In the genomic region with DNA sequence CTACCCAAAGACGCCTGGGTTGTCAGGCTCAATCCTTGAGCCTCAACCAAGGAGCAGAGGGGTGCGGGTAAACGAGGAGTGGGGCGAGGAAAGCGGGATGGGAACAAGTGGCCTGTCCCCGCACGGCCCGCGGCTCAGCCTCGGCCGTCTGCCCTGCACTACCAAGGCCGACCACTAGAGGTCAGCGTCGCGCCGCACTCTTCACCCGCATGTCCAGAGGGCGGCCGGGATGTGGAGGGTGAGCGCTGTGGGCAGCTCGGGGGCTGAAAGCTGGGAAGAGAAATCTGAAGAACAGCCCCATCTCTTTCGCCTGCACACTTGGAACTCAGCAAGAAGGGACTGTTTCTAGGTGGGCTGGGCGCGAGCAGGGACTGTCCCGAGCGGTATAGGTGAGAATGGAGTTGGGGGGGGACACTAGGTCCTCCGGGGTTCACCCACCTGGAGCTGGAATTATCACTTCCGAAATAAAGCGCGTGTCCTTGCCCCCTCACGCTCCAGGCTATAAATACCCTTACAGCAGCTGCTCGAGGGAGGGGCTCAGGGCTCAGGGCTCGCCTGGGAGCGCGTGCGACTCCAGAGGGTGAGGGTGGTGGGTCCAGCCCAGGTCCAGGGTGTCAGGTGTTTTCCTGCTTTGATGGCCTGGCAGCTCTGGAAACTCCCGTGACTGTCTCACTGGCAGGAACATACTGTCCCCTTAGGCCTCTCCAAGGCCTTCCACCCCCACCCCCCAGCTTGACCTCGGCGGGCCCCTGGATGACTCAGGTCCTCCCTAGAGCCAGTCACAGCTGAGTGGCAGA, we compare ENCODE assay signal across 1 cellular context.
TF ChIP-seq lines count a peak whose summit lies in the region.

No MANE protein-coding gene starts in this region.

TF ChIP-seq in GM12878, 131 proteins besides CTCF, POLR2A, EP300 and RAD21 (continued from another document):
- TF ChIP-seq, protein P1, sequence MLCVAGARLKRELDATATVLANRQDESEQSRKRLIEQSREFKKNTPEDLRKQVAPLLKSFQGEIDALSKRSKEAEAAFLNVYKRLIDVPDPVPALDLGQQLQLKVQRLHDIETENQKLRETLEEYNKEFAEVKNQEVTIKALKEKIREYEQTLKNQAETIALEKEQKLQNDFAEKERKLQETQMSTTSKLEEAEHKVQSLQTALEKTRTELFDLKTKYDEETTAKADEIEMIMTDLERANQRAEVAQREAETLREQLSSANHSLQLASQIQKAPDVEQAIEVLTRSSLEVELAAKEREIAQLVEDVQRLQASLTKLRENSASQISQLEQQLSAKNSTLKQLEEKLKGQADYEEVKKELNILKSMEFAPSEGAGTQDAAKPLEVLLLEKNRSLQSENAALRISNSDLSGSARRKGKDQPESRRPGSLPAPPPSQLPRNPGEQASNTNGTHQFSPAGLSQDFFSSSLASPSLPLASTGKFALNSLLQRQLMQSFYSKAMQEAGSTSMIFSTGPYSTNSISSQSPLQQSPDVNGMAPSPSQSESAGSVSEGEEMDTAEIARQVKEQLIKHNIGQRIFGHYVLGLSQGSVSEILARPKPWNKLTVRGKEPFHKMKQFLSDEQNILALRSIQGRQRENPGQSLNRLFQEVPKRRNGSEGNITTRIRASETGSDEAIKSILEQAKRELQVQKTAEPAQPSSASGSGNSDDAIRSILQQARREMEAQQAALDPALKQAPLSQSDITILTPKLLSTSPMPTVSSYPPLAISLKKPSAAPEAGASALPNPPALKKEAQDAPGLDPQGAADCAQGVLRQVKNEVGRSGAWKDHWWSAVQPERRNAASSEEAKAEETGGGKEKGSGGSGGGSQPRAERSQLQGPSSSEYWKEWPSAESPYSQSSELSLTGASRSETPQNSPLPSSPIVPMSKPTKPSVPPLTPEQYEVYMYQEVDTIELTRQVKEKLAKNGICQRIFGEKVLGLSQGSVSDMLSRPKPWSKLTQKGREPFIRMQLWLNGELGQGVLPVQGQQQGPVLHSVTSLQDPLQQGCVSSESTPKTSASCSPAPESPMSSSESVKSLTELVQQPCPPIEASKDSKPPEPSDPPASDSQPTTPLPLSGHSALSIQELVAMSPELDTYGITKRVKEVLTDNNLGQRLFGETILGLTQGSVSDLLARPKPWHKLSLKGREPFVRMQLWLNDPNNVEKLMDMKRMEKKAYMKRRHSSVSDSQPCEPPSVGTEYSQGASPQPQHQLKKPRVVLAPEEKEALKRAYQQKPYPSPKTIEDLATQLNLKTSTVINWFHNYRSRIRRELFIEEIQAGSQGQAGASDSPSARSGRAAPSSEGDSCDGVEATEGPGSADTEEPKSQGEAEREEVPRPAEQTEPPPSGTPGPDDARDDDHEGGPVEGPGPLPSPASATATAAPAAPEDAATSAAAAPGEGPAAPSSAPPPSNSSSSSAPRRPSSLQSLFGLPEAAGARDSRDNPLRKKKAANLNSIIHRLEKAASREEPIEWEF (IDR thresholded peaks at IDR 0.05; ENCODE audit: insufficient replicate concordance, low read depth, low read length), result no peak
- no peak for TF ChIP-seq NFXL1 (IDR thresholded peaks at IDR 0.05; ENCODE audit: borderline replicate concordance)
- TF ChIP-seq, protein P2, sequence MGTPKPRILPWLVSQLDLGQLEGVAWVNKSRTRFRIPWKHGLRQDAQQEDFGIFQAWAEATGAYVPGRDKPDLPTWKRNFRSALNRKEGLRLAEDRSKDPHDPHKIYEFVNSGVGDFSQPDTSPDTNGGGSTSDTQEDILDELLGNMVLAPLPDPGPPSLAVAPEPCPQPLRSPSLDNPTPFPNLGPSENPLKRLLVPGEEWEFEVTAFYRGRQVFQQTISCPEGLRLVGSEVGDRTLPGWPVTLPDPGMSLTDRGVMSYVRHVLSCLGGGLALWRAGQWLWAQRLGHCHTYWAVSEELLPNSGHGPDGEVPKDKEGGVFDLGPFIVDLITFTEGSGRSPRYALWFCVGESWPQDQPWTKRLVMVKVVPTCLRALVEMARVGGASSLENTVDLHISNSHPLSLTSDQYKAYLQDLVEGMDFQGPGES (IDR thresholded peaks at IDR 0.05), result no peak
- TF ChIP-seq RFX5 (IDR thresholded peaks at IDR 0.05; ENCODE audit: low read depth, low read length), result no peak
- TF ChIP-seq PML (IDR thresholded peaks at IDR 0.05; ENCODE audit: low read length), result no peak
- TF ChIP-seq NFYA (IDR thresholded peaks at IDR 0.05; ENCODE audit: borderline replicate concordance, low read depth, low read length), result no peak
- no peak for TF ChIP-seq BCL11A (IDR thresholded peaks at IDR 0.05; ENCODE audit: low read depth, low read length)
- no peak for TF ChIP-seq SUPT20H (IDR thresholded peaks at IDR 0.05; ENCODE audit: borderline replicate concordance, control insufficient read depth, low read depth, low read length)
- 0 out of 2 replicates have a peak, but pooled peaks have one; percentile 19 for TF ChIP-seq STAT1 (conservative IDR thresholded peaks at IDR 0.05)
- TF ChIP-seq EGR1 (IDR thresholded peaks at IDR 0.05; ENCODE audit: borderline replicate concordance in 1 of 2, low read depth in 2 of 2, low read length in 2 of 2), result no peak
- 0 out of 4 replicates have a peak, but pooled peaks of 1 of the 2 experiments have one; percentile 40 for TF ChIP-seq BHLHE40 (IDR thresholded peaks at IDR 0.05; ENCODE audit: borderline replicate concordance in 1 of 2, low read depth in 2 of 2, low read length in 1 of 2)
- TF ChIP-seq SMC3 (IDR thresholded peaks at IDR 0.05; ENCODE audit: borderline replicate concordance, low read length), result peak; percentile 46; the same call in 1 of the 2 replicates
- no peak for TF ChIP-seq KLF5 (IDR thresholded peaks at IDR 0.05; ENCODE audit: partially characterized antibody)
- TF ChIP-seq ZNF622 (IDR thresholded peaks at IDR 0.05), result no peak
- TF ChIP-seq KAT2A (conservative IDR thresholded peaks at IDR 0.05; ENCODE audit: control insufficient read depth, low read depth, low read length), result no peak
- TF ChIP-seq, protein P3, sequence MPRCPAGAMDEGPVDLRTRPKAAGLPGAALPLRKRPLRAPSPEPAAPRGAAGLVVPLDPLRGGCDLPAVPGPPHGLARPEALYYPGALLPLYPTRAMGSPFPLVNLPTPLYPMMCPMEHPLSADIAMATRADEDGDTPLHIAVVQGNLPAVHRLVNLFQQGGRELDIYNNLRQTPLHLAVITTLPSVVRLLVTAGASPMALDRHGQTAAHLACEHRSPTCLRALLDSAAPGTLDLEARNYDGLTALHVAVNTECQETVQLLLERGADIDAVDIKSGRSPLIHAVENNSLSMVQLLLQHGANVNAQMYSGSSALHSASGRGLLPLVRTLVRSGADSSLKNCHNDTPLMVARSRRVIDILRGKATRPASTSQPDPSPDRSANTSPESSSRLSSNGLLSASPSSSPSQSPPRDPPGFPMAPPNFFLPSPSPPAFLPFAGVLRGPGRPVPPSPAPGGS (IDR thresholded peaks at IDR 0.05; ENCODE audit: borderline replicate concordance, insufficient read depth, low read depth, low read length, poor library complexity, severe bottlenecking), result no peak
- no peak for TF ChIP-seq HCFC1 (IDR thresholded peaks at IDR 0.05; ENCODE audit: low read length)
- TF ChIP-seq RELA (IDR thresholded peaks at IDR 0.05; ENCODE audit: borderline replicate concordance, partially characterized antibody), result no peak
- TF ChIP-seq, protein P4, sequence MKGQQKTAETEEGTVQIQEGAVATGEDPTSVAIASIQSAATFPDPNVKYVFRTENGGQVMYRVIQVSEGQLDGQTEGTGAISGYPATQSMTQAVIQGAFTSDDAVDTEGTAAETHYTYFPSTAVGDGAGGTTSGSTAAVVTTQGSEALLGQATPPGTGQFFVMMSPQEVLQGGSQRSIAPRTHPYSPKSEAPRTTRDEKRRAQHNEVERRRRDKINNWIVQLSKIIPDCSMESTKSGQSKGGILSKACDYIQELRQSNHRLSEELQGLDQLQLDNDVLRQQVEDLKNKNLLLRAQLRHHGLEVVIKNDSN (IDR thresholded peaks at IDR 0.05; ENCODE audit: borderline replicate concordance, extremely low read length, insufficient read depth, low read depth, low read length), result no peak
- TF ChIP-seq NR2C1 (IDR thresholded peaks at IDR 0.05), result no peak
- TF ChIP-seq TCF3 (IDR thresholded peaks at IDR 0.05; ENCODE audit: borderline replicate concordance, insufficient read depth, low read depth, low read length), result no peak
- TF ChIP-seq POLR2AphosphoS5 (IDR thresholded peaks at IDR 0.05; ENCODE audit: low read length), result no peak
- TF ChIP-seq, protein P5, sequence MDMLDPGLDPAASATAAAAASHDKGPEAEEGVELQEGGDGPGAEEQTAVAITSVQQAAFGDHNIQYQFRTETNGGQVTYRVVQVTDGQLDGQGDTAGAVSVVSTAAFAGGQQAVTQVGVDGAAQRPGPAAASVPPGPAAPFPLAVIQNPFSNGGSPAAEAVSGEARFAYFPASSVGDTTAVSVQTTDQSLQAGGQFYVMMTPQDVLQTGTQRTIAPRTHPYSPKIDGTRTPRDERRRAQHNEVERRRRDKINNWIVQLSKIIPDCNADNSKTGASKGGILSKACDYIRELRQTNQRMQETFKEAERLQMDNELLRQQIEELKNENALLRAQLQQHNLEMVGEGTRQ (IDR thresholded peaks at IDR 0.05; ENCODE audit: borderline replicate concordance, low read depth, low read length), result no peak
- TF ChIP-seq, protein P6, sequence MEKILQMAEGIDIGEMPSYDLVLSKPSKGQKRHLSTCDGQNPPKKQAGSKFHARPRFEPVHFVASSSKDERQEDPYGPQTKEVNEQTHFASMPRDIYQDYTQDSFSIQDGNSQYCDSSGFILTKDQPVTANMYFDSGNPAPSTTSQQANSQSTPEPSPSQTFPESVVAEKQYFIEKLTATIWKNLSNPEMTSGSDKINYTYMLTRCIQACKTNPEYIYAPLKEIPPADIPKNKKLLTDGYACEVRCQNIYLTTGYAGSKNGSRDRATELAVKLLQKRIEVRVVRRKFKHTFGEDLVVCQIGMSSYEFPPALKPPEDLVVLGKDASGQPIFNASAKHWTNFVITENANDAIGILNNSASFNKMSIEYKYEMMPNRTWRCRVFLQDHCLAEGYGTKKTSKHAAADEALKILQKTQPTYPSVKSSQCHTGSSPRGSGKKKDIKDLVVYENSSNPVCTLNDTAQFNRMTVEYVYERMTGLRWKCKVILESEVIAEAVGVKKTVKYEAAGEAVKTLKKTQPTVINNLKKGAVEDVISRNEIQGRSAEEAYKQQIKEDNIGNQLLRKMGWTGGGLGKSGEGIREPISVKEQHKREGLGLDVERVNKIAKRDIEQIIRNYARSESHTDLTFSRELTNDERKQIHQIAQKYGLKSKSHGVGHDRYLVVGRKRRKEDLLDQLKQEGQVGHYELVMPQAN (conservative IDR thresholded peaks at IDR 0.05), result no peak
- no peak for TF ChIP-seq CBFB (IDR thresholded peaks at IDR 0.05; ENCODE audit: low read depth)
- TF ChIP-seq, protein P7, sequence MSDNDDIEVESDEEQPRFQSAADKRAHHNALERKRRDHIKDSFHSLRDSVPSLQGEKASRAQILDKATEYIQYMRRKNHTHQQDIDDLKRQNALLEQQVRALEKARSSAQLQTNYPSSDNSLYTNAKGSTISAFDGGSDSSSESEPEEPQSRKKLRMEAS (IDR thresholded peaks at IDR 0.05; ENCODE audit: low read depth, low read length), result no peak
- TF ChIP-seq SRF (IDR thresholded peaks at IDR 0.05; ENCODE audit: low read depth in 2 of 2, low read length in 2 of 2), result 0 out of 4 replicates have a peak, but pooled peaks of 1 of the 2 experiments have one; percentile 9
- no peak for TF ChIP-seq HDAC6 (IDR thresholded peaks at IDR 0.05; ENCODE audit: unreplicated experiment)
- TF ChIP-seq, protein P8, sequence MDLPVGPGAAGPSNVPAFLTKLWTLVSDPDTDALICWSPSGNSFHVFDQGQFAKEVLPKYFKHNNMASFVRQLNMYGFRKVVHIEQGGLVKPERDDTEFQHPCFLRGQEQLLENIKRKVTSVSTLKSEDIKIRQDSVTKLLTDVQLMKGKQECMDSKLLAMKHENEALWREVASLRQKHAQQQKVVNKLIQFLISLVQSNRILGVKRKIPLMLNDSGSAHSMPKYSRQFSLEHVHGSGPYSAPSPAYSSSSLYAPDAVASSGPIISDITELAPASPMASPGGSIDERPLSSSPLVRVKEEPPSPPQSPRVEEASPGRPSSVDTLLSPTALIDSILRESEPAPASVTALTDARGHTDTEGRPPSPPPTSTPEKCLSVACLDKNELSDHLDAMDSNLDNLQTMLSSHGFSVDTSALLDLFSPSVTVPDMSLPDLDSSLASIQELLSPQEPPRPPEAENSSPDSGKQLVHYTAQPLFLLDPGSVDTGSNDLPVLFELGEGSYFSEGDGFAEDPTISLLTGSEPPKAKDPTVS (IDR thresholded peaks at IDR 0.05; ENCODE audit: low read depth, low read length), result no peak
- no peak for TF ChIP-seq JUNB (IDR thresholded peaks at IDR 0.05)
- no peak for TF ChIP-seq ZSCAN29 (IDR thresholded peaks at IDR 0.05)
